ENCODE assay signal across 23 cellular contexts in the genomic region with DNA sequence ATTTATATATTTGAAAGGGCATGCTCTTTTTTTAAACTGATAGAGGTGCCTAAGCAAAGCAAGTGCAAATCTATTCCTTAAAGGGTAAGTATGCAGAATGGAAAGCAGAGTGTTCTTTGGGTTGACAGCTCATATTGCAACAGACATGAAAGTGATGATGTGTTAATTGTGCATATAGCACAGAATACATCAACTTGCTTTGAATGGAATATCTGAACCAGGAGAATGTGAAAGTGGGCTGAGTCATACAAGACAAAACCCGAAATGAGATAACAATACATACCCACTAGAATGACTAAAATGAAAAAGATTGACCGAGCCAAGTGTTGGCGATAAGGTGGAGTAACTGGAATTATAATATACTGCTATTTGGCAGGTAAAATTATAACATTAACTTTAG. TPM values are rescaled to one million over a fixed set of nuclear protein-coding genes. Genes with fewer than 3 reads are reported as not detected.
A peak's percentile ranks its signal among the peaks of the same experiment; 100 is the strongest.
DNase-seq lines count a peak whose midpoint lies in the region; ATAC-seq and TF ChIP-seq lines count a peak whose summit lies in the region.
"Had no signal": no experiment of that assay in that cellular context is flagged by ENCODE, and none has a peak within 500 bp of the region (broad histone marks: within the 10 kb centered on the region; RNA-seq: fewer than 3 reads in every experiment).

No MANE protein-coding gene starts in this region.

- peaks cover 24% of the 10 kb centered on the region for H3K4me1 Mint-ChIP-seq in activated CD4-positive, alpha-beta T cell treated with anti-CD3 and anti-CD28 coated beads for 36 hours
- H3K4me1 Mint-ChIP-seq in activated T-cell treated with anti-CD3 and anti-CD28 coated beads, Interleukin-2, amount 50 U/mL, for 72 hours (ENCODE audit: low read depth), result peaks cover 35% of the 10 kb centered on the region
- H3K4me1 Mint-ChIP-seq in activated T-helper 17 cell treated with anti-CD3 and anti-CD28 coated beads, Interleukin-2, amount 50 U/mL, for 72 hours, result peaks cover 9% of the 10 kb centered on the region
- peaks cover 15% of the 10 kb centered on the region for H3K4me1 Mint-ChIP-seq in stimulated activated effector memory CD8-positive, alpha-beta T cell treated with anti-CD3 and anti-CD28 coated beads, Interleukin-12 subunit alpha, Interleukin-12 subunit beta, amount 100 ng/mL, for 72 hours

- DNase-seq in activated CD4-positive, alpha-beta T cell treated with anti-CD3 and anti-CD28 coated beads for 36 hours, result peak; percentile 7
- DNase-seq in activated CD4-positive, alpha-beta T cell treated with anti-CD3 and anti-CD28 coated beads for 1 hour, result no peak
- DNase-seq in activated T-cell treated with anti-CD3 and anti-CD28 coated beads, Interleukin-2, amount 50 U/mL, for 72 hours, result peak; percentile 12 to 28
- no peak for DNase-seq in activated T-cell treated with anti-CD3 and anti-CD28 coated beads, Interleukin-2, amount 50 U/mL, for 1 hour
- no peak for DNase-seq in stimulated activated effector memory CD8-positive, alpha-beta T cell treated with anti-CD3 and anti-CD28 coated beads, Interleukin-12 subunit alpha, Interleukin-12 subunit beta, amount 100 ng/mL, for 72 hours (ENCODE audit: low spot score in 2 of 2)
- DNase-seq in GOT3 (lab: John Stamatoyannopoulos, UW), result no peak
- no peak for DNase-seq in dorsolateral prefrontal cortex
- DNase-seq: 8988T; AML-193; CD8-positive, alpha-beta T cell; DMS153; H7; MG63; NCI-H1417; NCI-H1694 treated with DMSO at 0.1 percent for 48 hours; NCI-H2081 treated with DMSO at 0.1 percent for 48 hours; NCI-H2171 treated with DMSO at 0.1 percent for 48 hours; NCI-H446; NCI-H526 had no signal

- H3K27me3 ChIP-seq in dorsolateral prefrontal cortex, result peaks cover 0 to 29% (median 12%) of the 10 kb centered on the region in 45 donors

- H3K27ac ChIP-seq in dorsolateral prefrontal cortex, result no peak overlapping the region

- intact Hi-C loops in activated CD4-positive, alpha-beta T cell treated with anti-CD3 and anti-CD28 coated beads for 36 hours (cut with DNase I, micrococcal nuclease), result loop anchor here (1.0 to 5.0 kb wide), 4 partner anchors 110 to 568 kb away; a partner anchor contains a TSS
- intact Hi-C loops in dorsolateral prefrontal cortex (cut with DNase I), result loop anchor here in 1 of 2 donors (5.0 kb wide), 1 partner anchor 423 kb away; no protein-coding TSS in a partner anchor

- CTCF ChIA-PET in activated CD4-positive, alpha-beta T cell treated with anti-CD3 and anti-CD28 coated beads for 36 hours (lab: Charles Lee), result interaction anchor here (0.7 to 2.2 kb wide), 25 partner anchors 12 to 765 kb away, joined by 3 to 22 read pairs (median 4); a partner anchor contains a TSS

- H3K27me3 Mint-ChIP-seq in activated CD4-positive, alpha-beta T cell treated with anti-CD3 and anti-CD28 coated beads for 36 hours, result peaks cover 31% of the 10 kb centered on the region
- peaks cover 38% of the 10 kb centered on the region for H3K27me3 Mint-ChIP-seq in activated T-cell treated with anti-CD3 and anti-CD28 coated beads, Interleukin-2, amount 50 U/mL, for 72 hours (ENCODE audit: low read depth)
- peaks cover 39% of the 10 kb centered on the region for H3K27me3 Mint-ChIP-seq in activated T-helper 17 cell treated with anti-CD3 and anti-CD28 coated beads, Interleukin-2, amount 50 U/mL, for 72 hours

- H3K36me3 Mint-ChIP-seq in activated CD4-positive, alpha-beta T cell treated with anti-CD3 and anti-CD28 coated beads for 36 hours (ENCODE audit: low read depth), result no peaks in the 10 kb centered on the region
- H3K36me3 Mint-ChIP-seq in activated T-cell treated with anti-CD3 and anti-CD28 coated beads, Interleukin-2, amount 50 U/mL, for 72 hours (ENCODE audit: insufficient read depth in 2 of 2), result no peaks in the 10 kb centered on the region
- no peaks in the 10 kb centered on the region for H3K36me3 Mint-ChIP-seq in activated T-helper 17 cell treated with anti-CD3 and anti-CD28 coated beads, Interleukin-2, amount 50 U/mL, for 72 hours (ENCODE audit: low read depth)
- no peaks in the 10 kb centered on the region for H3K36me3 Mint-ChIP-seq in stimulated activated effector memory CD8-positive, alpha-beta T cell treated with anti-CD3 and anti-CD28 coated beads, Interleukin-12 subunit alpha, Interleukin-12 subunit beta, amount 100 ng/mL, for 72 hours
- H3K36me3 Mint-ChIP-seq: CD8-positive, alpha-beta T cell had no signal

- no peak for TF ChIP-seq CTCF in dorsolateral prefrontal cortex (IDR thresholded peaks at IDR 0.05 in 54 of 56, conservative IDR thresholded peaks at IDR 0.05 in 2 of 56; ENCODE audit: low read depth in 1 of 56, partially characterized antibody in 56 of 56)

- no peak overlapping the region for H3K27ac Mint-ChIP-seq in activated CD4-positive, alpha-beta T cell treated with anti-CD3 and anti-CD28 coated beads for 36 hours
- H3K27ac Mint-ChIP-seq in activated T-cell treated with anti-CD3 and anti-CD28 coated beads, Interleukin-2, amount 50 U/mL, for 72 hours, result no peak overlapping the region
- H3K27ac Mint-ChIP-seq in activated T-helper 17 cell treated with anti-CD3 and anti-CD28 coated beads, Interleukin-2, amount 50 U/mL, for 72 hours, result no peak overlapping the region
- no peak overlapping the region for H3K27ac Mint-ChIP-seq in stimulated activated effector memory CD8-positive, alpha-beta T cell treated with anti-CD3 and anti-CD28 coated beads, Interleukin-12 subunit alpha, Interleukin-12 subunit beta, amount 100 ng/mL, for 72 hours
- H3K27ac Mint-ChIP-seq: CD8-positive, alpha-beta T cell had no signal

- no peak overlapping the region for H3K4me3 Mint-ChIP-seq in activated CD4-positive, alpha-beta T cell treated with anti-CD3 and anti-CD28 coated beads for 36 hours
- H3K4me3 Mint-ChIP-seq in activated T-cell treated with anti-CD3 and anti-CD28 coated beads, Interleukin-2, amount 50 U/mL, for 72 hours, result no peak overlapping the region
- H3K4me3 Mint-ChIP-seq in activated T-helper 17 cell treated with anti-CD3 and anti-CD28 coated beads, Interleukin-2, amount 50 U/mL, for 72 hours, result no peak overlapping the region
- H3K4me3 Mint-ChIP-seq in stimulated activated effector memory CD8-positive, alpha-beta T cell treated with anti-CD3 and anti-CD28 coated beads, Interleukin-12 subunit alpha, Interleukin-12 subunit beta, amount 100 ng/mL, for 72 hours, result no peak overlapping the region
- H3K4me3 Mint-ChIP-seq: CD8-positive, alpha-beta T cell had no signal

- no peaks in the 10 kb centered on the region for H3K9me3 Mint-ChIP-seq in activated CD4-positive, alpha-beta T cell treated with anti-CD3 and anti-CD28 coated beads for 36 hours (ENCODE audit: low read depth)
- H3K9me3 Mint-ChIP-seq in activated T-cell treated with anti-CD3 and anti-CD28 coated beads, Interleukin-2, amount 50 U/mL, for 72 hours, result no peaks in the 10 kb centered on the region
- H3K9me3 Mint-ChIP-seq in activated T-helper 17 cell treated with anti-CD3 and anti-CD28 coated beads, Interleukin-2, amount 50 U/mL, for 72 hours, result no peaks in the 10 kb centered on the region
- H3K9me3 Mint-ChIP-seq in stimulated activated effector memory CD8-positive, alpha-beta T cell treated with anti-CD3 and anti-CD28 coated beads, Interleukin-12 subunit alpha, Interleukin-12 subunit beta, amount 100 ng/mL, for 72 hours, result no peaks in the 10 kb centered on the region
- H3K9me3 Mint-ChIP-seq: CD8-positive, alpha-beta T cell had no signal

- ATAC-seq in activated CD4-positive, alpha-beta T cell treated with anti-CD3 and anti-CD28 coated beads for 36 hours, result peak; percentile 83
- ATAC-seq in activated T-cell treated with anti-CD3 and anti-CD28 coated beads, Interleukin-2, amount 50 U/mL, for 72 hours (replicated peaks in 1 of 2), result peak; percentile 91 to 92
- ATAC-seq in activated T-helper 17 cell treated with anti-CD3 and anti-CD28 coated beads, Interleukin-2, amount 50 U/mL, for 72 hours (replicated peaks), result peak; percentile 88
- ATAC-seq in stimulated activated effector memory CD8-positive, alpha-beta T cell treated with anti-CD3 and anti-CD28 coated beads, Interleukin-12 subunit alpha, Interleukin-12 subunit beta, amount 100 ng/mL, for 72 hours, result peak; percentile 90
- ATAC-seq: Right ventricle myocardium inferior had no signal

- H3K4me3 ChIP-seq in dorsolateral prefrontal cortex, result no peak overlapping the region
- H3K4me3 ChIP-seq: MG63 had no signal

- POLR2A ChIA-PET in activated CD4-positive, alpha-beta T cell treated with anti-CD3 and anti-CD28 coated beads for 36 hours (lab: Charles Lee), result interaction anchor here (0.9 to 1.0 kb wide), 2 partner anchors 326 to 402 kb away, joined by 4 to 5 read pairs; no protein-coding TSS in a partner anchor

RNA-seq across cellular contexts. Expression of a gene that starts 4.3 kb away (rescaled TPM):
- under 1 TPM; 0.02 to 0.05 TPM for total RNA-seq in activated CD4-positive, alpha-beta T cell treated with anti-CD3 and anti-CD28 coated beads for 36 hours
- total RNA-seq in activated T-cell treated with anti-CD3 and anti-CD28 coated beads, Interleukin-2, amount 50 U/mL, for 72 hours, result under 1 TPM; 0.09 to 0.22 TPM
- total RNA-seq in activated T-helper 17 cell treated with anti-CD3 and anti-CD28 coated beads, Interleukin-2, amount 50 U/mL, for 72 hours, result under 1 TPM; 0.17 to 0.19 TPM
- 1 to 10 TPM in 94 of 120 experiments, under 1 TPM in 26; 0.07 to 9.7 (median 2.0) TPM for total RNA-seq in dorsolateral prefrontal cortex
- total RNA-seq: G401, LHCN-M2 had no signal

RNA-seq across cellular contexts. Expression of a gene that starts 46.2 kb away (rescaled TPM):
- under 1 TPM; 0.28 to 0.39 TPM for total RNA-seq in activated CD4-positive, alpha-beta T cell treated with anti-CD3 and anti-CD28 coated beads for 36 hours
- total RNA-seq in activated T-cell treated with anti-CD3 and anti-CD28 coated beads, Interleukin-2, amount 50 U/mL, for 72 hours, result under 1 TPM; 0.07 to 0.26 TPM
- under 1 TPM in 1 of 2 donors, not detected in 1; 0.42 TPM for total RNA-seq in activated T-helper 17 cell treated with anti-CD3 and anti-CD28 coated beads, Interleukin-2, amount 50 U/mL, for 72 hours
- 1 to 10 TPM in 3 of 120 experiments, under 1 TPM in 59, not detected in 58; 0.11 to 3.5 (median 0.26) TPM for total RNA-seq in dorsolateral prefrontal cortex
- total RNA-seq: G401, LHCN-M2, Right ventricle myocardium inferior had no signal

Comparison
In these comparisons a context has a peak if more than half of its experiments do, and no peak if none do; other contexts are left out.
1. DNase-seq: peak in activated CD4-positive, alpha-beta T cell treated with anti-CD3 and anti-CD28 coated beads for 36 hours (single experiment) and activated T-cell treated with anti-CD3 and anti-CD28 coated beads, Interleukin-2, amount 50 U/mL, for 72 hours (2 of 2); none in activated CD4-positive, alpha-beta T cell treated with anti-CD3 and anti-CD28 coated beads for 1 hour (single experiment), activated T-cell treated with anti-CD3 and anti-CD28 coated beads, Interleukin-2, amount 50 U/mL, for 1 hour (single experiment), stimulated activated effector memory CD8-positive, alpha-beta T cell treated with anti-CD3 and anti-CD28 coated beads, Interleukin-12 subunit alpha, Interleukin-12 subunit beta, amount 100 ng/mL, for 72 hours (0 of 2), GOT3 (single experiment) and dorsolateral prefrontal cortex (0 of 10).
2. Peak in every context shown above with its lines, with median percentiles within 50 percentile points of each other: ATAC-seq.